Comparison of ENCODE assay signal across 11 cellular contexts in genomic region chr13:94579063-94579462, GRCh38.
"Had no signal": no experiment of that assay in that cellular context is flagged by ENCODE, and none has a peak within 500 bp of the region (broad histone marks: within the 10 kb centered on the region; RNA-seq: fewer than 3 reads in every experiment).

No MANE protein-coding gene starts in this region.

- FAIRE-seq: H1, H54 had no signal

- H3K9me3 ChIP-seq: HAP-1 had no signal

- DNase-seq: GM23248, GOT3, H7, H9, HCEC 1CT, HFFc6 had no signal

- H3K4me3 ChIP-seq: GM23248, GM23338, HAP-1 had no signal

- H3K4me2 ChIP-seq: GM23338 had no signal

- H3K27ac ChIP-seq: GM23248 had no signal

- ATAC-seq: GM23338, HCT116 had no signal

- H2AFZ ChIP-seq: GM23248, GM23338 had no signal

- H3K9ac ChIP-seq: GM23248 had no signal

- H3K4me1 ChIP-seq: HAP-1 had no signal
